ENCODE assay signal across 16 cellular contexts in the genomic region with DNA sequence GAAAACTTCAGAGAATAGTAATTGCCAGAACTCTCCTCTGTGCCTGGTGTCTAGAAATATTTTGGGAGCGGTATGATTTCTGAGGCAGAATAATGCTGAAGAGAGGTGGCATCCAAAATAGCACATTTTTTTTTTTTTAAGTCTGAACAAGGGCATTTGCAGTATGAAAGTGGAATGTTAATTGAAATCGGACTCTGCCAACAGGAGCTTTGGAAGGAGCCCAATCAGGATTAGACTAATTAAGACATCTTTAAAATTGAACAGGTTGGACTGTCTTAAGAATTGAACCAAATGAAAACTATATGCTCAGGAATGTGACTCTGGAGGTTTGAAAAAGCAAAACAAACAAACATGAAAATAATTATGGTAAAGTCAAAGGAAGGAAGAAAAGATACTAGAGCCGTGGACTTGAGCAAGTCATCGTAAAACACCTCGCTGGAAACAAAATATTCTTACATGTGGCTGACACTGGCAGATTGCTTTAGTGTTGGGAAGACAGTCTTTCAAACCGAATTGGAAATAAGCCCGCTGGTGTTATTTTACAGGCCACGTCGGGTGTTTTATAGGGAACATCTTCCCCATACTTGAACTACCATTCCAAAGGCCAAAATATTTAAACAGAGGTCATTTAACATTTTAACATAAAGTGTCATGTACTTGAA.
DNase-seq lines count a peak whose midpoint lies in the region; FAIRE-seq and TF ChIP-seq lines count a peak whose summit lies in the region.
"Had no signal": no experiment of that assay in that cellular context is flagged by ENCODE, and none has a peak within 500 bp of the region (broad histone marks: within the 10 kb centered on the region; RNA-seq: fewer than 3 reads in every experiment).

No MANE protein-coding gene starts in this region.

- no peaks in the 10 kb centered on the region for H3K4me1 ChIP-seq in prostate gland (replicated peaks)

- H3K36me3 ChIP-seq in prostate gland, result no peaks in the 10 kb centered on the region
- no peaks in the 10 kb centered on the region for H3K36me3 ChIP-seq in brain microvascular endothelial cell (replicated peaks)
- H3K36me3 ChIP-seq: BLaER1 treated with 17β-estradiol and CSF1 and Interleukin-3, amounts not matched to agents 10 nM and 100 nM had no signal

- H3K27me3 ChIP-seq in prostate gland (replicated peaks; ENCODE audit: insufficient read depth) (no peaks in the 10 kb centered on the region), brain microvascular endothelial cell (replicated peaks) (no peaks in the 10 kb centered on the region)
- H3K27me3 ChIP-seq: BLaER1 treated with 17β-estradiol and CSF1 and Interleukin-3, amounts not matched to agents 10 nM and 100 nM had no signal

- H3K4me3 ChIP-seq in prostate gland (no peak overlapping the region), brain microvascular endothelial cell (ENCODE audit: low read depth, low read length) (no peak overlapping the region)
- H3K4me3 ChIP-seq: BLaER1 treated with 17β-estradiol and CSF1 and Interleukin-3, amounts not matched to agents 10 nM and 100 nM; GM12878 had no signal

- no peak for TF ChIP-seq POLR2A in prostate gland (IDR thresholded peaks at IDR 0.05)

- no peak for TF ChIP-seq CTCF in prostate gland (IDR thresholded peaks at IDR 0.05)
- TF ChIP-seq CTCF in brain microvascular endothelial cell (IDR thresholded peaks at IDR 0.05; ENCODE audit: low read depth, low read length, missing control alignments), result no peak

- in situ Hi-C loops in brain microvascular endothelial cell (cut with HindIII; ENCODE audit: low pct_ligation_motif_present, low sequenced_read_pairs), result no loop called here

- DNase-seq in NCI-H82 (lab: John Stamatoyannopoulos, UW) (peak; percentile 14), NCI-H82 treated with DMSO at 0.1 percent for 48 hours (lab: John Stamatoyannopoulos, UW; ENCODE audit: unreplicated experiment) (no peak), astrocyte of the hippocampus (ENCODE audit: low read depth, low spot score) (peak; percentile 9), prostate gland (ENCODE audit: low spot score) (peak; percentile 16), RCC 7860 (ENCODE audit: low spot score) (no peak), brain microvascular endothelial cell (no peak)
- DNase-seq in activated CD4-positive, alpha-beta T cell treated with anti-CD3 and anti-CD28 coated beads, Interleukin-2, amount 50 U/mL, for 1 hour, result no peak
- DNase-seq: 8988T; Calu3; CD8-positive, alpha-beta T cell; DMS79 treated with DMSO at 0.1 percent for 48 hours; H9 had no signal

- no peaks in the 10 kb centered on the region for H3K9me3 ChIP-seq in prostate gland

- intact Hi-C loops in prostate gland (cut with DNase I), result no loop called here

- 20% methylated on average over 9 of the region's 9 CpGs for WGBS in prostate gland

- no peak for FAIRE-seq in RCC 7860 (lab: Jason Lieb, UNC)
- FAIRE-seq: GM12878, H1, HTR-8/SVneo had no signal

- H3K27ac ChIP-seq in prostate gland, result no peak overlapping the region
- H3K27ac ChIP-seq in brain microvascular endothelial cell, result no peak overlapping the region
- H3K27ac ChIP-seq: BLaER1 treated with 17β-estradiol and CSF1 and Interleukin-3, amounts not matched to agents 10 nM and 100 nM had no signal

Comparison
In these comparisons a context has a peak if more than half of its experiments do, and no peak if none do; other contexts are left out.
1. DNase-seq: peak in NCI-H82 (single experiment), astrocyte of the hippocampus (single experiment) and prostate gland (single experiment); none in NCI-H82 treated with DMSO at 0.1 percent for 48 hours (single experiment), activated CD4-positive, alpha-beta T cell treated with anti-CD3 and anti-CD28 coated beads, Interleukin-2, amount 50 U/mL, for 1 hour (single experiment), RCC 7860 (single experiment) and brain microvascular endothelial cell (single experiment).